10 cellular contexts compared by ENCODE assay signal in the genomic region with DNA sequence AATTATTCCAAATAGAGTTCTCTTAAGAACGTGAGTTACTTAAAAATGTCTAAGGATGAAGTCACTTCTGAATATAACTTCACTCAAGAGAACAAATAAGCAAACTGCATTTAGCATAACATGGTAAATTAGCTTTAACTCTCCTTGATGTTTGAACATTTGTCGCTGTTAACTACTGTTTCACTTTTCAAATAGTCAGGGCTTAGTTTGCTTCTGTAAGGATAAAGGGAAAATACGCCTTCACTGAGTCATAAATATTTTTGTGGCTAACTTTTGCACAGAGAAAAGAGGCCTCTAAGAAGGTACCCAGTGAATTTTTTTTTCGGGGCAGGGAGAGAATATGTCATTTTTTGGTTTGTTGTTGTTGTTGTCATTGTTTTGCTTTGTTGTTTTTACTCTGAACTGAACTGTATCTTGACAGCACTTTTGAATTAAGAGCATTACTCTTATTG. TPM values are rescaled to one million over a fixed set of nuclear protein-coding genes. Genes with fewer than 3 reads are reported as not detected.
DNase-seq lines count a peak whose midpoint lies in the region; ATAC-seq and TF ChIP-seq lines count a peak whose summit lies in the region.
"Had no signal": no experiment of that assay in that cellular context is flagged by ENCODE, and none has a peak within 500 bp of the region (broad histone marks: within the 10 kb centered on the region; RNA-seq: fewer than 3 reads in every experiment).

No MANE protein-coding gene starts in this region.

- H3K27me3 Mint-ChIP-seq in IgD-negative memory B cell (no peaks in the 10 kb centered on the region), mesothelial cell of epicardium (ENCODE audit: low read depth) (no peaks in the 10 kb centered on the region), glutamatergic neuron (ENCODE audit: unreplicated experiment) (peaks cover 2% of the 10 kb centered on the region)
- H3K27me3 Mint-ChIP-seq: progenitor cell of endocrine pancreas had no signal

- no peaks in the 10 kb centered on the region for H3K9me3 ChIP-seq in AG04450 (ENCODE audit: control insufficient read depth, insufficient read depth, low read length)

- POLR2A ChIA-PET in AG04450 (lab: Yijun Ruan, JAX), result no interaction called here

- H3K4me1 Mint-ChIP-seq in IgD-negative memory B cell (peaks cover 64 to 82% (median 70%) of the 10 kb centered on the region in 3 donors), mesothelial cell of epicardium (peaks cover 33% of the 10 kb centered on the region), glutamatergic neuron (ENCODE audit: low read depth, unreplicated experiment) (peaks cover 5% of the 10 kb centered on the region)

- H3K27ac Mint-ChIP-seq in IgD-negative memory B cell, result peak overlapping the region; percentile 91 to 99 (median 99)
- peak overlapping the region; percentile 19 for H3K27ac Mint-ChIP-seq in mesothelial cell of epicardium
- no peak overlapping the region for H3K27ac Mint-ChIP-seq in glutamatergic neuron (ENCODE audit: unreplicated experiment)
- H3K27ac Mint-ChIP-seq: progenitor cell of endocrine pancreas had no signal

- H3K4me3 ChIP-seq in AG04450 (ENCODE audit: low read depth, low read length), result peak overlapping the region; percentile 15; the same call in 1 of the 2 replicates

- CTCF ChIA-PET in AG04450 (lab: Charles Lee), result no interaction called here

- H3K27me3 ChIP-seq in AG04450 (ENCODE audit: control insufficient read depth, insufficient read depth, low read length), result no peaks in the 10 kb centered on the region

- H3K4me3 Mint-ChIP-seq in IgD-negative memory B cell (peak overlapping the region; percentile 79 to 90 (median 88)), mesothelial cell of epicardium (no peak overlapping the region), glutamatergic neuron (ENCODE audit: unreplicated experiment) (no peak overlapping the region)

- no peak for TF ChIP-seq CTCF in AG04450 (IDR thresholded peaks at IDR 0.05; ENCODE audit: low read depth, low read length)
- no peak for TF ChIP-seq CTCF in mesothelial cell of epicardium (IDR thresholded peaks at IDR 0.05; ENCODE audit: unreplicated experiment)
- TF ChIP-seq CTCF in glutamatergic neuron (IDR thresholded peaks at IDR 0.05; ENCODE audit: partially characterized antibody, unreplicated experiment), result no peak

- H3K36me3 Mint-ChIP-seq in IgD-negative memory B cell (peaks cover 6% of the 10 kb centered on the region), mesothelial cell of epicardium (peaks cover 2% of the 10 kb centered on the region), glutamatergic neuron (ENCODE audit: unreplicated experiment) (no peaks in the 10 kb centered on the region)

- ATAC-seq in GM21737 (IDR thresholded peaks at IDR 0.05; ENCODE audit: unreplicated experiment), result no peak

- H3K9me3 Mint-ChIP-seq in IgD-negative memory B cell, result no peaks in the 10 kb centered on the region
- no peaks in the 10 kb centered on the region for H3K9me3 Mint-ChIP-seq in mesothelial cell of epicardium
- H3K9me3 Mint-ChIP-seq in glutamatergic neuron (ENCODE audit: unreplicated experiment), result peaks cover 3% of the 10 kb centered on the region

- DNase-seq in AG04450 (ENCODE audit: low read depth, low spot score) (no peak), astrocyte of the hippocampus (ENCODE audit: low read depth, low spot score) (peak; percentile 69), mesothelial cell of epicardium (ENCODE audit: low spot score in 2 of 2, unreplicated experiment in 2 of 2) (no peak), glutamatergic neuron (no peak), NCI-H524 treated with DMSO at 0.1 percent for 48 hours (lab: John Stamatoyannopoulos, UW) (no peak)
- no peak for DNase-seq in stimulated activated naive CD4-positive, alpha-beta T cell (lab: John Stamatoyannopoulos, UW)
- DNase-seq: NCI-H748 treated with DMSO at 0.1 percent for 48 hours had no signal

- no peak overlapping the region for H3K27ac ChIP-seq in AG04450 (ENCODE audit: low read depth, low read length)

RNA-seq across cellular contexts. Expression of gene PTPN1, which starts 8.1 kb away (rescaled TPM):
- polyA plus RNA-seq in AG04450 (2011; rRNA removed) (49.4 and 54.7 TPM in 2 replicates), IgD-negative memory B cell (73.8 TPM)
- 46.4 and 49.5 TPM in 2 replicates for polyA minus RNA-seq in AG04450 (2011; rRNA and poly(A)+ RNA removed)
- total RNA-seq in mesothelial cell of epicardium (26.2 to 27.7 TPM (median 27.3 TPM) in 3 replicates), glutamatergic neuron (ENCODE audit: unreplicated experiment) (47.5 TPM)

Comparison
In these comparisons a context has a peak if more than half of its experiments do, and no peak if none do; other contexts are left out.
1. H3K4me3 Mint-ChIP-seq: peak in IgD-negative memory B cell (4 of 4); none in mesothelial cell of epicardium (single experiment) and glutamatergic neuron (single experiment).